Comparison of ENCODE assay signal across 1 cellular context in the genomic region with DNA sequence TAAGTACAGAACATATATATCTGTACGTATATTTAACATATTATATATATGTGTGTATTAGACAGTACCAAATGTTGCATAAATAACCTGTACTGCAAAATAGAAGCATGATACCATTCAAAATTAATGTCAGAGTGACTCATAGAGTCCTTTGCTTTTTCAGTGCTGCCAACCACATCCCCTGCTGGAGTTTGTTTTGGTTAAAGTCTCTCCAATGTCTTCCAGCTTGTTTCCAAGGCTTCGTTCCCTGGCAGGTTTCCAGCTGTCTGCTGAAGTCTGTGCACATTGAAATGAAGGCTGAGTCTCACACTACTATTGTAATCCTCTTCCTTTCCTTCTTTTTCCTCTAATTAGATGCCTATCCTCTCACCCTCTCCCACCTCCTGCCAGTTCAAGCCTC.
TF ChIP-seq lines count a peak whose summit lies in the region.

No MANE protein-coding gene starts in this region.

TF ChIP-seq in GM23338, 12 proteins besides CTCF, POLR2A, EP300 and RAD21 (continued from another document):
- TF ChIP-seq, protein P1, sequence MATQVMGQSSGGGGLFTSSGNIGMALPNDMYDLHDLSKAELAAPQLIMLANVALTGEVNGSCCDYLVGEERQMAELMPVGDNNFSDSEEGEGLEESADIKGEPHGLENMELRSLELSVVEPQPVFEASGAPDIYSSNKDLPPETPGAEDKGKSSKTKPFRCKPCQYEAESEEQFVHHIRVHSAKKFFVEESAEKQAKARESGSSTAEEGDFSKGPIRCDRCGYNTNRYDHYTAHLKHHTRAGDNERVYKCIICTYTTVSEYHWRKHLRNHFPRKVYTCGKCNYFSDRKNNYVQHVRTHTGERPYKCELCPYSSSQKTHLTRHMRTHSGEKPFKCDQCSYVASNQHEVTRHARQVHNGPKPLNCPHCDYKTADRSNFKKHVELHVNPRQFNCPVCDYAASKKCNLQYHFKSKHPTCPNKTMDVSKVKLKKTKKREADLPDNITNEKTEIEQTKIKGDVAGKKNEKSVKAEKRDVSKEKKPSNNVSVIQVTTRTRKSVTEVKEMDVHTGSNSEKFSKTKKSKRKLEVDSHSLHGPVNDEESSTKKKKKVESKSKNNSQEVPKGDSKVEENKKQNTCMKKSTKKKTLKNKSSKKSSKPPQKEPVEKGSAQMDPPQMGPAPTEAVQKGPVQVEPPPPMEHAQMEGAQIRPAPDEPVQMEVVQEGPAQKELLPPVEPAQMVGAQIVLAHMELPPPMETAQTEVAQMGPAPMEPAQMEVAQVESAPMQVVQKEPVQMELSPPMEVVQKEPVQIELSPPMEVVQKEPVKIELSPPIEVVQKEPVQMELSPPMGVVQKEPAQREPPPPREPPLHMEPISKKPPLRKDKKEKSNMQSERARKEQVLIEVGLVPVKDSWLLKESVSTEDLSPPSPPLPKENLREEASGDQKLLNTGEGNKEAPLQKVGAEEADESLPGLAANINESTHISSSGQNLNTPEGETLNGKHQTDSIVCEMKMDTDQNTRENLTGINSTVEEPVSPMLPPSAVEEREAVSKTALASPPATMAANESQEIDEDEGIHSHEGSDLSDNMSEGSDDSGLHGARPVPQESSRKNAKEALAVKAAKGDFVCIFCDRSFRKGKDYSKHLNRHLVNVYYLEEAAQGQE (IDR thresholded peaks at IDR 0.05; ENCODE audit: unreplicated experiment): no peak
- TF ChIP-seq EZH2phosphoT487 (IDR thresholded peaks at IDR 0.05; ENCODE audit: unreplicated experiment): no peak
- no peak for TF ChIP-seq ZNF462 (CRISPR knock-in tag; IDR thresholded peaks at IDR 0.05)
- no peak for TF ChIP-seq ZNF331 (CRISPR knock-in tag; IDR thresholded peaks at IDR 0.05; ENCODE audit: low read depth)
- TF ChIP-seq STAT1 (IDR thresholded peaks at IDR 0.05; ENCODE audit: unreplicated experiment): no peak
- no peak for TF ChIP-seq CREB1 (CRISPR knock-in tag; IDR thresholded peaks at IDR 0.05; ENCODE audit: low read depth)
